In genomic region chr3:69092030-69092513, GRCh38 we compare ENCODE assay signal across 8 cellular contexts. TPM values are rescaled to one million over a fixed set of nuclear protein-coding genes. Genes with fewer than 3 reads are reported as not detected.
DNase-seq lines count a peak whose midpoint lies in the region; ATAC-seq and TF ChIP-seq lines count a peak whose summit lies in the region.

No MANE protein-coding gene starts in this region.

- no peaks in the 10 kb centered on the region for H3K9me3 Mint-ChIP-seq in IgD-negative memory B cell
- H3K9me3 Mint-ChIP-seq in naive thymus-derived CD8-positive, alpha-beta T cell = no peaks in the 10 kb centered on the region

- H3K27me3 ChIP-seq in DOHH2 (ENCODE audit: control insufficient read depth, low read length) (no peaks in the 10 kb centered on the region), ascending aorta (no peaks in the 10 kb centered on the region)

- no peaks in the 10 kb centered on the region for H3K9me2 ChIP-seq in DOHH2 (replicated peaks; ENCODE audit: control insufficient read depth, low read length)

- H3K4me1 Mint-ChIP-seq in IgD-negative memory B cell = peaks cover 66 to 81% (median 70%) of the 10 kb centered on the region in 3 donors
- H3K4me1 Mint-ChIP-seq in naive thymus-derived CD8-positive, alpha-beta T cell = peaks cover 40 to 97% (median 82%) of the 10 kb centered on the region in 4 donors

- no peaks in the 10 kb centered on the region for H4K20me1 ChIP-seq in DOHH2 (ENCODE audit: control insufficient read depth, insufficient read depth, low read depth, low read length)

- ATAC-seq in GM21390 (IDR thresholded peaks at IDR 0.05; ENCODE audit: unreplicated experiment) = peak; percentile 69
- peak; percentile 68 to 86 for ATAC-seq in naive thymus-derived CD8-positive, alpha-beta T cell

- H3K4me3 ChIP-seq in DOHH2 (ENCODE audit: low read length) (peak overlapping the region; percentile 34), ascending aorta (peak overlapping the region; percentile 5)

- H3K36me3 ChIP-seq in DOHH2 (ENCODE audit: control insufficient read depth, low read length) (no peaks in the 10 kb centered on the region), ascending aorta (no peaks in the 10 kb centered on the region)

- peak overlapping the region; percentile 56 for H3K4me2 ChIP-seq in DOHH2 (ENCODE audit: low read length)

- DNase-seq in ascending aorta (ENCODE audit: low spot score in 2 of 2) (no peak), NCI-H524 treated with DMSO at 0.1 percent for 48 hours (lab: John Stamatoyannopoulos, UW) (no peak), NCI-H2029 treated with DMSO at 0.1 percent for 48 hours (lab: John Stamatoyannopoulos, UW) (no peak)
- peak in 5 of 10 donors; percentile 31 to 67 (median 58) for DNase-seq in naive thymus-derived CD8-positive, alpha-beta T cell
- no peak for DNase-seq in stimulated activated CD4-positive, alpha-beta T cell treated with anti-CD3 and anti-CD28 coated beads, Interleukin-4, amount 100 ng/mL, for 24 hours

- peak overlapping the region; percentile 45 for H3K27ac ChIP-seq in DOHH2 (ENCODE audit: low read depth, low read length)
- H3K27ac ChIP-seq in ascending aorta = peak overlapping the region; percentile 70 to 88

- H3K4me1 ChIP-seq in DOHH2 (ENCODE audit: control insufficient read depth, low read length) (peaks cover 67% of the 10 kb centered on the region), ascending aorta (peaks cover 17 to 89% of the 10 kb centered on the region in 2 donors)

- no peak for TF ChIP-seq CTCF in DOHH2 (IDR thresholded peaks at IDR 0.05; ENCODE audit: low read depth, low read length, poor library complexity, severe bottlenecking)
- TF ChIP-seq CTCF in ascending aorta (IDR thresholded peaks at IDR 0.05) = no peak

- no peaks in the 10 kb centered on the region for H3K27me3 Mint-ChIP-seq in IgD-negative memory B cell
- no peaks in the 10 kb centered on the region for H3K27me3 Mint-ChIP-seq in naive thymus-derived CD8-positive, alpha-beta T cell

- H3K79me2 ChIP-seq in DOHH2 (ENCODE audit: control insufficient read depth, low read length) = peaks cover 22% of the 10 kb centered on the region

- peaks cover 2% of the 10 kb centered on the region for H3K36me3 Mint-ChIP-seq in IgD-negative memory B cell
- H3K36me3 Mint-ChIP-seq in naive thymus-derived CD8-positive, alpha-beta T cell = peaks cover 0 to 48% (median 4%) of the 10 kb centered on the region in 3 donors

- H3K4me3 Mint-ChIP-seq in IgD-negative memory B cell = peak overlapping the region; percentile 81 to 84 (median 82)
- peak overlapping the region; percentile 63 to 93 (median 84) for H3K4me3 Mint-ChIP-seq in naive thymus-derived CD8-positive, alpha-beta T cell

- intact Hi-C loops in ascending aorta (cut with DNase I) = no loop called here

- H3F3A ChIP-seq in DOHH2 (ENCODE audit: control insufficient read depth, insufficient read depth) = peaks cover 4% of the 10 kb centered on the region; the same call in 1 of the 2 replicates

- POLR2A ChIA-PET in naive thymus-derived CD8-positive, alpha-beta T cell (lab: Charles Lee) = interaction anchor here (0.7 to 4.3 kb wide), 9 partner anchors 8 to 1380 kb away, joined by 4 to 30 read pairs (median 7); partner anchors contain the start of genes ARL6IP5, EOGT, TMF1 and UBA3

- H3K27ac Mint-ChIP-seq in IgD-negative memory B cell = peak overlapping the region; percentile 87 to 98 (median 96)
- peak overlapping the region; percentile 89 to 98 (median 96) for H3K27ac Mint-ChIP-seq in naive thymus-derived CD8-positive, alpha-beta T cell

- H3K9me3 ChIP-seq in DOHH2 (ENCODE audit: control insufficient read depth, insufficient read depth, low read length) = no peaks in the 10 kb centered on the region
- no peaks in the 10 kb centered on the region for H3K9me3 ChIP-seq in ascending aorta

RNA-seq across cellular contexts. Expression of gene ARL6IP5, which starts 7.3 kb away (rescaled TPM):
- 374 TPM for polyA plus RNA-seq in IgD-negative memory B cell
- total RNA-seq in ascending aorta = 134 TPM
- 100 to 1,000 TPM; 109 to 111 TPM for total RNA-seq in naive thymus-derived CD8-positive, alpha-beta T cell
- polyA plus RNA-seq in naive thymus-derived CD8-positive, alpha-beta T cell = 100 to 1,000 TPM; 315 to 450 (median 375) TPM

RNA-seq across cellular contexts. Expression of gene UBA3, which starts 11.9 kb away (rescaled TPM):
- 41.9 TPM for polyA plus RNA-seq in IgD-negative memory B cell
- total RNA-seq in ascending aorta = 18.2 TPM
- total RNA-seq in naive thymus-derived CD8-positive, alpha-beta T cell = 10 to 100 TPM; 71.8 to 80.1 TPM
- polyA plus RNA-seq in naive thymus-derived CD8-positive, alpha-beta T cell = 10 to 100 TPM; 35.1 to 49.1 (median 45.5) TPM

RNA-seq across cellular contexts. Expression of gene LMOD3, which starts 30.3 kb away (rescaled TPM):
- not detected for polyA plus RNA-seq in IgD-negative memory B cell
- not detected for total RNA-seq in ascending aorta
- not detected for total RNA-seq in naive thymus-derived CD8-positive, alpha-beta T cell
- under 1 TPM in 1 of 3 donors, not detected in 2; 0.06 TPM for polyA plus RNA-seq in naive thymus-derived CD8-positive, alpha-beta T cell

RNA-seq across cellular contexts. Expression of gene TMF1, which starts 39.9 kb away (rescaled TPM):
- polyA plus RNA-seq in IgD-negative memory B cell = 43.2 TPM
- 35.2 TPM for total RNA-seq in ascending aorta
- total RNA-seq in naive thymus-derived CD8-positive, alpha-beta T cell = 10 to 100 TPM; 38.5 to 43.7 TPM
- 10 to 100 TPM; 28.0 to 34.7 (median 34.6) TPM for polyA plus RNA-seq in naive thymus-derived CD8-positive, alpha-beta T cell
